ENCODE assay signal across 1 cellular context in genomic region chr6:104795363-104795762, GRCh38.
A peak's percentile ranks its signal among the peaks of the same experiment; 100 is the strongest.
TF ChIP-seq lines count a peak whose summit lies in the region.

No MANE protein-coding gene starts in this region.

TF ChIP-seq in K562, 482 proteins besides CTCF, POLR2A, EP300 and RAD21 (continued from another document):
- no peak for TF ChIP-seq HOMEZ (CRISPR knock-in tag; IDR thresholded peaks at IDR 0.05)
- TF ChIP-seq UBTF (IDR thresholded peaks at IDR 0.05; ENCODE audit: borderline replicate concordance in 1 of 2, low read depth in 2 of 2, low read length in 2 of 2) = no peak
- peak; percentile 91 for TF ChIP-seq CEBPB (tag; IDR thresholded peaks at IDR 0.05)
- no peak for TF ChIP-seq ZNF780A (CRISPR knock-in tag; IDR thresholded peaks at IDR 0.05)
- TF ChIP-seq ESRRA (IDR thresholded peaks at IDR 0.05; ENCODE audit: borderline replicate concordance, low read depth) = no peak
